Comparison of ENCODE assay signal across 2 cellular contexts in the genomic region with DNA sequence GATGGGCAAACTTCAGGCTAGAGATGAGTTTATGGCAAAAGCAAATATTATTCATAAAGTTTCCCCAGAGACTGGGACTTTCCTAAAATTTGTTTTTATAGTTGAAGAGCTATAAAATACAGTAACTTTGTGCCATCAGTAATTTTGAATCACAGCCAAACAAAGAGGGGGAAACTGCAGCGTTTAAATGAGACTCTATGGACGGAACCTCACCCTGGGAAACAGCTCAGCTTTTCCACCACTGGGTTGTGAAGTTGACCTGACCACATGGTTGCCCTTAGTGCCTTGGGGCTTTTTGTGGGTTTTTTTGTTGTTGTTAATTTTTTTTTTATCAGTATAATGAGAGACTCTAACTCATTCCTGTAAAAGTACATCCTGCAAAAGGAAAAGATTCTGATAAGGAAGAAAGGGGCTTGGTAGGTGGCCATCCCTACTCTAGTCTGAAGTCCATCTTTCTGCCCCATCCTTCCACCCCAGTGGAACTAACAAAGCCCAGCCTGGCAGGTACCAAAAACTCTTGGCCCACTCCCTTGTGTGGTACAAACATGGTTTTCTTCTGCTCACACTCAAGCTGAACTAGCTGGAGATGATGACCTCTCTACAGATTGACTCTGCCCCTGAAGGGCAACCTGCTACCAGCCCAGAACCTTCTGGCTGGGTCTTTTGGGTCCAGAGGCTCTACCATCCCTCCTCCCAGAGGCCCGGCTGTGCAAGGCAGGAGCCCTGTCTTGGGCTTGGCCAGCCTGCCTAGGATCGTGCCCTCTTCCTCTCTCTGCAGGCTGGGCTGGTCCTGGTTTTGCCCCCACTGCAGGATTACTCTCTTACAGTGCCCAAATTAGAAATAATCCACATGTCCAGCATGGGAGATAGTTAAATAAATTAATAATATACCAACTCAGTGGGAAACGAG.
A peak's percentile ranks its signal among the peaks of the same experiment; 100 is the strongest.
TF ChIP-seq lines count a peak whose summit lies in the region.

No MANE protein-coding gene starts in this region.

TF ChIP-seq in HEK293, 187 proteins besides CTCF, POLR2A, EP300 and RAD21:
- TF ChIP-seq, protein P1, sequence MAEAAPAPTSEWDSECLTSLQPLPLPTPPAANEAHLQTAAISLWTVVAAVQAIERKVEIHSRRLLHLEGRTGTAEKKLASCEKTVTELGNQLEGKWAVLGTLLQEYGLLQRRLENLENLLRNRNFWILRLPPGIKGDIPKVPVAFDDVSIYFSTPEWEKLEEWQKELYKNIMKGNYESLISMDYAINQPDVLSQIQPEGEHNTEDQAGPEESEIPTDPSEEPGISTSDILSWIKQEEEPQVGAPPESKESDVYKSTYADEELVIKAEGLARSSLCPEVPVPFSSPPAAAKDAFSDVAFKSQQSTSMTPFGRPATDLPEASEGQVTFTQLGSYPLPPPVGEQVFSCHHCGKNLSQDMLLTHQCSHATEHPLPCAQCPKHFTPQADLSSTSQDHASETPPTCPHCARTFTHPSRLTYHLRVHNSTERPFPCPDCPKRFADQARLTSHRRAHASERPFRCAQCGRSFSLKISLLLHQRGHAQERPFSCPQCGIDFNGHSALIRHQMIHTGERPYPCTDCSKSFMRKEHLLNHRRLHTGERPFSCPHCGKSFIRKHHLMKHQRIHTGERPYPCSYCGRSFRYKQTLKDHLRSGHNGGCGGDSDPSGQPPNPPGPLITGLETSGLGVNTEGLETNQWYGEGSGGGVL (tag by site-specific recombination; IDR thresholded peaks at IDR 0.05): 0 out of 2 replicates have a peak, but pooled peaks have one; percentile 19
- TF ChIP-seq SCRT2 (tag by site-specific recombination; IDR thresholded peaks at IDR 0.05): no peak

TF ChIP-seq in HepG2, 621 proteins besides CTCF, POLR2A, EP300 and RAD21:
- TF ChIP-seq KLF11 (CRISPR knock-in tag; IDR thresholded peaks at IDR 0.05) (no peak), TBP (CRISPR knock-in tag; IDR thresholded peaks at IDR 0.05) (no peak), ZNF138 (CRISPR knock-in tag; IDR thresholded peaks at IDR 0.05; ENCODE audit: low read depth) (no peak), ZNF709 (CRISPR knock-in tag; IDR thresholded peaks at IDR 0.05) (no peak)
- TF ChIP-seq, protein P2, sequence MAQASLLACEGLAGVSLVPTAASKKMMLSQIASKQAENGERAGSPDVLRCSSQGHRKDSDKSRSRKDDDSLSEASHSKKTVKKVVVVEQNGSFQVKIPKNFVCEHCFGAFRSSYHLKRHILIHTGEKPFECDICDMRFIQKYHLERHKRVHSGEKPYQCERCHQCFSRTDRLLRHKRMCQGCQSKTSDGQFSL (CRISPR knock-in tag; IDR thresholded peaks at IDR 0.05): no peak
- TF ChIP-seq, protein P3, sequence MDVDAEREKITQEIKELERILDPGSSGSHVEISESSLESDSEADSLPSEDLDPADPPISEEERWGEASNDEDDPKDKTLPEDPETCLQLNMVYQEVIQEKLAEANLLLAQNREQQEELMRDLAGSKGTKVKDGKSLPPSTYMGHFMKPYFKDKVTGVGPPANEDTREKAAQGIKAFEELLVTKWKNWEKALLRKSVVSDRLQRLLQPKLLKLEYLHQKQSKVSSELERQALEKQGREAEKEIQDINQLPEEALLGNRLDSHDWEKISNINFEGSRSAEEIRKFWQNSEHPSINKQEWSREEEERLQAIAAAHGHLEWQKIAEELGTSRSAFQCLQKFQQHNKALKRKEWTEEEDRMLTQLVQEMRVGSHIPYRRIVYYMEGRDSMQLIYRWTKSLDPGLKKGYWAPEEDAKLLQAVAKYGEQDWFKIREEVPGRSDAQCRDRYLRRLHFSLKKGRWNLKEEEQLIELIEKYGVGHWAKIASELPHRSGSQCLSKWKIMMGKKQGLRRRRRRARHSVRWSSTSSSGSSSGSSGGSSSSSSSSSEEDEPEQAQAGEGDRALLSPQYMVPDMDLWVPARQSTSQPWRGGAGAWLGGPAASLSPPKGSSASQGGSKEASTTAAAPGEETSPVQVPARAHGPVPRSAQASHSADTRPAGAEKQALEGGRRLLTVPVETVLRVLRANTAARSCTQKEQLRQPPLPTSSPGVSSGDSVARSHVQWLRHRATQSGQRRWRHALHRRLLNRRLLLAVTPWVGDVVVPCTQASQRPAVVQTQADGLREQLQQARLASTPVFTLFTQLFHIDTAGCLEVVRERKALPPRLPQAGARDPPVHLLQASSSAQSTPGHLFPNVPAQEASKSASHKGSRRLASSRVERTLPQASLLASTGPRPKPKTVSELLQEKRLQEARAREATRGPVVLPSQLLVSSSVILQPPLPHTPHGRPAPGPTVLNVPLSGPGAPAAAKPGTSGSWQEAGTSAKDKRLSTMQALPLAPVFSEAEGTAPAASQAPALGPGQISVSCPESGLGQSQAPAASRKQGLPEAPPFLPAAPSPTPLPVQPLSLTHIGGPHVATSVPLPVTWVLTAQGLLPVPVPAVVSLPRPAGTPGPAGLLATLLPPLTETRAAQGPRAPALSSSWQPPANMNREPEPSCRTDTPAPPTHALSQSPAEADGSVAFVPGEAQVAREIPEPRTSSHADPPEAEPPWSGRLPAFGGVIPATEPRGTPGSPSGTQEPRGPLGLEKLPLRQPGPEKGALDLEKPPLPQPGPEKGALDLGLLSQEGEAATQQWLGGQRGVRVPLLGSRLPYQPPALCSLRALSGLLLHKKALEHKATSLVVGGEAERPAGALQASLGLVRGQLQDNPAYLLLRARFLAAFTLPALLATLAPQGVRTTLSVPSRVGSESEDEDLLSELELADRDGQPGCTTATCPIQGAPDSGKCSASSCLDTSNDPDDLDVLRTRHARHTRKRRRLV (CRISPR knock-in tag; IDR thresholded peaks at IDR 0.05): no peak
- TF ChIP-seq, protein P4, sequence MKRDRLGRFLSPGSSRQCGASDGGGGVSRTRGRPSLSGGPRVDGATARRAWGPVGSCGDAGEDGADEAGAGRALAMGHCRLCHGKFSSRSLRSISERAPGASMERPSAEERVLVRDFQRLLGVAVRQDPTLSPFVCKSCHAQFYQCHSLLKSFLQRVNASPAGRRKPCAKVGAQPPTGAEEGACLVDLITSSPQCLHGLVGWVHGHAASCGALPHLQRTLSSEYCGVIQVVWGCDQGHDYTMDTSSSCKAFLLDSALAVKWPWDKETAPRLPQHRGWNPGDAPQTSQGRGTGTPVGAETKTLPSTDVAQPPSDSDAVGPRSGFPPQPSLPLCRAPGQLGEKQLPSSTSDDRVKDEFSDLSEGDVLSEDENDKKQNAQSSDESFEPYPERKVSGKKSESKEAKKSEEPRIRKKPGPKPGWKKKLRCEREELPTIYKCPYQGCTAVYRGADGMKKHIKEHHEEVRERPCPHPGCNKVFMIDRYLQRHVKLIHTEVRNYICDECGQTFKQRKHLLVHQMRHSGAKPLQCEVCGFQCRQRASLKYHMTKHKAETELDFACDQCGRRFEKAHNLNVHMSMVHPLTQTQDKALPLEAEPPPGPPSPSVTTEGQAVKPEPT (CRISPR knock-in tag; IDR thresholded peaks at IDR 0.05; ENCODE audit: low read depth): no peak
